Comparison of ENCODE assay signal across 13 cellular contexts in genomic region chr16:30031477-30031918, GRCh38. TPM values are rescaled to one million over a fixed set of nuclear protein-coding genes. Genes with fewer than 3 reads are reported as not detected.
DNase-seq lines count a peak whose midpoint lies in the region; ATAC-seq and TF ChIP-seq lines count a peak whose summit lies in the region.
"Had no signal": no experiment of that assay in that cellular context is flagged by ENCODE, and none has a peak within 500 bp of the region (broad histone marks: within the 10 kb centered on the region; RNA-seq: fewer than 3 reads in every experiment).

No MANE protein-coding gene starts in this region.

- H2BK12ac ChIP-seq in mesenchymal stem cell (ENCODE audit: low read length in 2 of 2): no peak overlapping the region

- H3K4ac ChIP-seq in mesenchymal stem cell (ENCODE audit: low read depth in 1 of 2, low read length in 2 of 2): no peak overlapping the region

- H3K4me2 ChIP-seq in GM23338: peak overlapping the region; percentile 95
- H3K4me2 ChIP-seq in mesenchymal stem cell (ENCODE audit: low read length, poor library complexity, severe bottlenecking): no peak overlapping the region
- H3K4me2 ChIP-seq in OCI-LY7 (ENCODE audit: low read length): no peak overlapping the region
- H3K4me2 ChIP-seq: KMS-11 had no signal

- H2BK120ac ChIP-seq in mesenchymal stem cell (ENCODE audit: low read depth, low read length): peak overlapping the region; percentile 55

- no peak overlapping the region for H2BK5ac ChIP-seq in mesenchymal stem cell (ENCODE audit: low read depth, low read length, poor library complexity, severe bottlenecking)

- H3K18ac ChIP-seq in mesenchymal stem cell (ENCODE audit: low read depth in 1 of 2, low read length in 2 of 2): no peak overlapping the region

- peaks cover 39% of the 10 kb centered on the region for H3K4me1 Mint-ChIP-seq in GM23338
- H3K4me1 Mint-ChIP-seq in activated T-helper 1 cell treated with anti-CD3 and anti-CD28 coated beads, Interleukin-12 subunit alpha, Interleukin-12 subunit beta, Interleukin-2, Interleukin-4 antibody, amounts not matched to agents 30 ng/mL and 10 ng/mL and 1 ng/mL, durations not matched to agents 14 hours and 24 hours and 36 hours (ENCODE audit: low read depth): peaks cover 16% of the 10 kb centered on the region

- H3K27ac ChIP-seq in A673 (ENCODE audit: low read depth, low read length, poor library complexity, severe bottlenecking) (no peak overlapping the region), GM23338 (ENCODE audit: low read depth) (no peak overlapping the region), angular gyrus (ENCODE audit: low read depth, low read length) (peak overlapping the region; percentile 67), mesenchymal stem cell (ENCODE audit: low read length, poor library complexity, severe bottlenecking) (no peak overlapping the region), OCI-LY7 (ENCODE audit: low read depth, low read length, poor library complexity, severe bottlenecking) (no peak overlapping the region)
- H3K27ac ChIP-seq: KMS-11 had no signal

- H4K20me1 ChIP-seq in GM23338 (replicated peaks; ENCODE audit: insufficient read depth) (no peaks in the 10 kb centered on the region; the same call in 1 of the 2 replicates), OCI-LY7 (ENCODE audit: insufficient read depth, low read length) (no peaks in the 10 kb centered on the region)

- H3K79me2 ChIP-seq in GM23338 (replicated peaks; ENCODE audit: insufficient read depth) (no peaks in the 10 kb centered on the region), OCI-LY7 (ENCODE audit: insufficient read depth, low read depth, low read length) (no peaks in the 10 kb centered on the region)

- 39% methylated on average over 7 of the region's 11 CpGs for WGBS in mesenchymal stem cell

- no peak overlapping the region for H3K9ac ChIP-seq in mesenchymal stem cell (ENCODE audit: low read length)
- H3K9ac ChIP-seq: KMS-11 had no signal

- no peak overlapping the region for H3K14ac ChIP-seq in mesenchymal stem cell (ENCODE audit: low read length in 2 of 2)

- H2AK5ac ChIP-seq in mesenchymal stem cell (ENCODE audit: low read length, severe bottlenecking): no peak overlapping the region

- H3F3A ChIP-seq in GM23338 (replicated peaks; ENCODE audit: low read depth): 0 out of 2 replicates have a peak, but pooled peaks cover 3% of the 10 kb centered on the region

- H3K9me3 ChIP-seq in A673 (ENCODE audit: low read depth, low read length, poor library complexity, severe bottlenecking): no peaks in the 10 kb centered on the region
- no peaks in the 10 kb centered on the region for H3K9me3 ChIP-seq in mesenchymal stem cell (ENCODE audit: control insufficient read depth, low read length)
- no peaks in the 10 kb centered on the region for H3K9me3 ChIP-seq in OCI-LY7 (ENCODE audit: low read length)

- no peaks in the 10 kb centered on the region for H3K79me1 ChIP-seq in mesenchymal stem cell (replicated peaks; ENCODE audit: low read length, poor library complexity, severe bottlenecking)

- POLR2A ChIA-PET in A673 (lab: Charles Lee; ENCODE audit: low non-redundant PET) (no interaction called here), OCI-LY7 (lab: Charles Lee) (no interaction called here)

- H3K4me1 ChIP-seq in A673 (ENCODE audit: insufficient read depth, low read length, poor library complexity, severe bottlenecking): no peaks in the 10 kb centered on the region
- peaks cover 24% of the 10 kb centered on the region for H3K4me1 ChIP-seq in GM23338 (ENCODE audit: insufficient read depth)
- peaks cover 10% of the 10 kb centered on the region for H3K4me1 ChIP-seq in mesenchymal stem cell (ENCODE audit: control insufficient read depth, insufficient read depth, low read depth, low read length)
- no peaks in the 10 kb centered on the region for H3K4me1 ChIP-seq in OCI-LY7 (ENCODE audit: insufficient read depth, low read length, poor library complexity, severe bottlenecking)

- H4K91ac ChIP-seq in mesenchymal stem cell (ENCODE audit: low read length): no peak overlapping the region

- H3K4me3 ChIP-seq in A673 (ENCODE audit: low read depth, low read length, poor library complexity, severe bottlenecking) (peak overlapping the region; percentile 39), GM23338 (peak overlapping the region; percentile 83), mesenchymal stem cell (ENCODE audit: insufficient read depth in 1 of 2, low read depth in 1 of 2, low read length in 2 of 2) (no peak overlapping the region), OCI-LY7 (ENCODE audit: low read depth, low read length, poor library complexity, severe bottlenecking) (no peak overlapping the region)

- H4K8ac ChIP-seq in mesenchymal stem cell (ENCODE audit: low read length): no peak overlapping the region

- H3K27me3 ChIP-seq in A673 (replicated peaks; ENCODE audit: insufficient read depth, low read depth, low read length, poor library complexity) (no peaks in the 10 kb centered on the region), GM23338 (ENCODE audit: insufficient read depth) (peaks cover 10% of the 10 kb centered on the region; the same call in 1 of the 2 replicates), mesenchymal stem cell (ENCODE audit: control insufficient read depth in 1 of 2, insufficient read depth in 1 of 2, low read length in 2 of 2) (peaks cover 76 to 79% of the 10 kb centered on the region in 2 experiments)

- DNase-seq in A673 (ENCODE audit: low spot score): no peak
- no peak for DNase-seq in GM23338 (ENCODE audit: low spot score)
- DNase-seq in mesenchymal stem cell: no peak
- DNase-seq in activated T-helper 1 cell treated with anti-CD3 and anti-CD28 coated beads, Interleukin-12 subunit alpha, Interleukin-12 subunit beta, Interleukin-2, Interleukin-4 antibody, amounts not matched to agents 30 ng/mL and 10 ng/mL and 1 ng/mL, durations not matched to agents 14 hours and 24 hours and 36 hours (ENCODE audit: low spot score): no peak
- DNase-seq in stimulated activated CD4-positive, alpha-beta T cell treated with anti-CD3 and anti-CD28 coated beads, Interleukin-1b, Interleukin-23, amount 100 ng/mL, for 48 hours: no peak
- no peak for DNase-seq in OCI-LY7 (ENCODE audit: low spot score)
- no peak for DNase-seq in activated T-cell treated with anti-CD3 and anti-CD28 coated beads, Interleukin-2, amount 50 U/mL, for 48 hours

- no peak overlapping the region for H2BK15ac ChIP-seq in mesenchymal stem cell (ENCODE audit: low read depth, poor library complexity, severe bottlenecking)

- H3K4me3 Mint-ChIP-seq in GM23338: peak overlapping the region; percentile 83
- H3K4me3 Mint-ChIP-seq in activated T-helper 1 cell treated with anti-CD3 and anti-CD28 coated beads, Interleukin-12 subunit alpha, Interleukin-12 subunit beta, Interleukin-2, Interleukin-4 antibody, amounts not matched to agents 30 ng/mL and 10 ng/mL and 1 ng/mL, durations not matched to agents 14 hours and 24 hours and 36 hours: no peak overlapping the region
- H3K4me3 Mint-ChIP-seq: activated CD8-positive, alpha-beta T cell treated with anti-CD3 and anti-CD28 coated beads for 36 hours had no signal

- H3K9me2 ChIP-seq in GM23338 (ENCODE audit: insufficient read depth) (no peaks in the 10 kb centered on the region), OCI-LY7 (ENCODE audit: insufficient read depth, low read length) (no peaks in the 10 kb centered on the region)

- no TSS peak for BruUV-seq in A673 (replicated peaks; lab: Mats Ljungman, UMichigan)
- no TSS peak for BruUV-seq in OCI-LY7 (replicated peaks; lab: Mats Ljungman, UMichigan)

- no peak overlapping the region for H3K27ac Mint-ChIP-seq in GM23338
- no peak overlapping the region for H3K27ac Mint-ChIP-seq in activated T-helper 1 cell treated with anti-CD3 and anti-CD28 coated beads, Interleukin-12 subunit alpha, Interleukin-12 subunit beta, Interleukin-2, Interleukin-4 antibody, amounts not matched to agents 30 ng/mL and 10 ng/mL and 1 ng/mL, durations not matched to agents 14 hours and 24 hours and 36 hours
- H3K27ac Mint-ChIP-seq: activated CD8-positive, alpha-beta T cell treated with anti-CD3 and anti-CD28 coated beads for 36 hours; progenitor cell of endocrine pancreas had no signal

- peak; percentile 6 for ATAC-seq in GM23338

- peaks cover 20% of the 10 kb centered on the region for H3K27me3 Mint-ChIP-seq in GM23338 (ENCODE audit: insufficient read depth, low read depth, poor library complexity)
- peaks cover 51% of the 10 kb centered on the region for H3K27me3 Mint-ChIP-seq in activated T-helper 1 cell treated with anti-CD3 and anti-CD28 coated beads, Interleukin-12 subunit alpha, Interleukin-12 subunit beta, Interleukin-2, Interleukin-4 antibody, amounts not matched to agents 30 ng/mL and 10 ng/mL and 1 ng/mL, durations not matched to agents 14 hours and 24 hours and 36 hours (ENCODE audit: insufficient read depth)

- TF ChIP-seq CTCF in A673 (conservative IDR thresholded peaks at IDR 0.05; ENCODE audit: low read depth, low read length): no peak
- TF ChIP-seq CTCF in GM23338 (conservative IDR thresholded peaks at IDR 0.05; ENCODE audit: low read depth in 2 of 2): no peak
- TF ChIP-seq CTCF in OCI-LY7 (conservative IDR thresholded peaks at IDR 0.05; ENCODE audit: low read length): no peak

- H3K36me3 Mint-ChIP-seq in GM23338 (ENCODE audit: low read depth): no peaks in the 10 kb centered on the region; the same call in 1 of the 3 replicates
- H3K36me3 Mint-ChIP-seq in activated T-helper 1 cell treated with anti-CD3 and anti-CD28 coated beads, Interleukin-12 subunit alpha, Interleukin-12 subunit beta, Interleukin-2, Interleukin-4 antibody, amounts not matched to agents 30 ng/mL and 10 ng/mL and 1 ng/mL, durations not matched to agents 14 hours and 24 hours and 36 hours (ENCODE audit: low read depth): no peaks in the 10 kb centered on the region

- H3K36me3 ChIP-seq in A673 (ENCODE audit: insufficient read depth, low read length, poor library complexity, severe bottlenecking): no peaks in the 10 kb centered on the region
- H3K36me3 ChIP-seq in GM23338 (ENCODE audit: insufficient read depth): no peaks in the 10 kb centered on the region
- no peaks in the 10 kb centered on the region for H3K36me3 ChIP-seq in mesenchymal stem cell (ENCODE audit: control insufficient read depth in 1 of 2, insufficient read depth in 2 of 2, low read depth in 1 of 2, low read length in 2 of 2)
- no peaks in the 10 kb centered on the region for H3K36me3 ChIP-seq in OCI-LY7 (ENCODE audit: insufficient read depth, low read length)

- peak overlapping the region; percentile 90 for H2AFZ ChIP-seq in GM23338
- no peak overlapping the region for H2AFZ ChIP-seq in mesenchymal stem cell (ENCODE audit: low read depth, low read length)
- no peak overlapping the region for H2AFZ ChIP-seq in OCI-LY7 (ENCODE audit: low read length)

- intact Hi-C loops in A673 (cut with micrococcal nuclease; ENCODE audit: unreplicated experiment): no loop called here
- intact Hi-C loops in activated T-helper 1 cell treated with anti-CD3 and anti-CD28 coated beads, Interleukin-12 subunit alpha, Interleukin-12 subunit beta, Interleukin-2, Interleukin-4 antibody, amounts not matched to agents 30 ng/mL and 10 ng/mL and 1 ng/mL, durations not matched to agents 14 hours and 24 hours and 36 hours (cut with micrococcal nuclease): no loop called here
- intact Hi-C loops in OCI-LY7 (cut with micrococcal nuclease; ENCODE audit: unreplicated experiment): no loop called here

- H3K9me3 Mint-ChIP-seq in GM23338: peaks cover 1% of the 10 kb centered on the region; the same call in 1 of the 3 replicates
- H3K9me3 Mint-ChIP-seq in activated T-helper 1 cell treated with anti-CD3 and anti-CD28 coated beads, Interleukin-12 subunit alpha, Interleukin-12 subunit beta, Interleukin-2, Interleukin-4 antibody, amounts not matched to agents 30 ng/mL and 10 ng/mL and 1 ng/mL, durations not matched to agents 14 hours and 24 hours and 36 hours: no peaks in the 10 kb centered on the region
- H3K9me3 Mint-ChIP-seq: activated CD8-positive, alpha-beta T cell treated with anti-CD3 and anti-CD28 coated beads for 36 hours had no signal

- CTCF ChIA-PET in A673 (lab: Charles Lee) (interaction anchor here (1.1 to 1.5 kb wide), 2 partner anchors 21 to 331 kb away, joined by 3 to 11 read pairs; a partner anchor contains a TSS), OCI-LY7 (lab: Charles Lee; ENCODE audit: unreplicated experiment) (interaction anchor here (0.9 to 2.4 kb wide), 4 partner anchors 18 to 242 kb away, joined by 3 to 15 read pairs (median 6); partner anchors contain the start of gene DOC2A)

- no peak overlapping the region for H3K23ac ChIP-seq in mesenchymal stem cell (ENCODE audit: low read length in 2 of 2)

RNA-seq across cellular contexts. Expression of gene TLCD3B, which starts 0.4 kb away (rescaled TPM):
- total RNA-seq in A673 (2021): 1.9 and 2.6 TPM in 2 replicates
- total RNA-seq in GM23338 (2014; rRNA removed; shearing (Covaris generic)): 28.2 and 37.4 TPM in 2 replicates
- 14.2 and 16.3 TPM in 2 replicates for polyA plus RNA-seq in GM23338 (2016; fragmentation: Nextera tagmentation; extraction: Ambion mirVana)
- 0.08 TPM for polyA plus RNA-seq in mesenchymal stem cell (2013, experiment 1 of 2)
- polyA plus RNA-seq in mesenchymal stem cell (2013, experiment 2 of 2): 0.05 TPM
- 1.6 and 1.9 TPM in 2 replicates for total RNA-seq in activated T-helper 1 cell treated with anti-CD3 and anti-CD28 coated beads, Interleukin-12 subunit alpha, Interleukin-12 subunit beta, Interleukin-2, Interleukin-4 antibody, amounts not matched to agents 30 ng/mL and 10 ng/mL and 1 ng/mL, durations not matched to agents 14 hours and 24 hours and 36 hours
- 2.6 and 4.3 TPM in 2 replicates for total RNA-seq in OCI-LY7 (2014; rRNA removed; shearing (Covaris generic))
- total RNA-seq in OCI-LY7 (2022): 17.6 and 21.3 TPM in 2 replicates
- total RNA-seq: ureter had no signal

RNA-seq across cellular contexts. Expression of gene C16orf92, which starts 8.5 kb away (rescaled TPM):
- not detected in 2 replicates for total RNA-seq in A673 (2021)
- not detected in 2 replicates for total RNA-seq in GM23338 (2014; rRNA removed; shearing (Covaris generic))
- polyA plus RNA-seq in GM23338 (2016; fragmentation: Nextera tagmentation; extraction: Ambion mirVana): 0.34 and 0.56 TPM in 2 replicates
- not detected for polyA plus RNA-seq in mesenchymal stem cell (2013, experiment 1 of 2)
- not detected for polyA plus RNA-seq in mesenchymal stem cell (2013, experiment 2 of 2)
- not detected in 2 replicates for total RNA-seq in activated T-helper 1 cell treated with anti-CD3 and anti-CD28 coated beads, Interleukin-12 subunit alpha, Interleukin-12 subunit beta, Interleukin-2, Interleukin-4 antibody, amounts not matched to agents 30 ng/mL and 10 ng/mL and 1 ng/mL, durations not matched to agents 14 hours and 24 hours and 36 hours
- not detected in 2 replicates for total RNA-seq in OCI-LY7 (2014; rRNA removed; shearing (Covaris generic))
- not detected in 2 replicates for total RNA-seq in OCI-LY7 (2022)
- total RNA-seq: activated CD8-positive, alpha-beta T cell treated with anti-CD3 and anti-CD28 coated beads for 36 hours; cerebellum; progenitor cell of endocrine pancreas; ureter had no signal

RNA-seq across cellular contexts. Expression of gene DOC2A, which starts 20.7 kb away (rescaled TPM):
- total RNA-seq in A673 (2021) (3.2 and 5.4 TPM in 2 replicates), OCI-LY7 (2022) (0.31 and 0.91 TPM in 2 replicates)
- total RNA-seq in GM23338 (2014; rRNA removed; shearing (Covaris generic)): 7.5 and 10.0 TPM in 2 replicates
- polyA plus RNA-seq in GM23338 (2016; fragmentation: Nextera tagmentation; extraction: Ambion mirVana): 9.8 and 10.4 TPM in 2 replicates
- 0.22 TPM for polyA plus RNA-seq in mesenchymal stem cell (2013, experiment 1 of 2)
- polyA plus RNA-seq in mesenchymal stem cell (2013, experiment 2 of 2): 0.25 TPM
- total RNA-seq in activated T-helper 1 cell treated with anti-CD3 and anti-CD28 coated beads, Interleukin-12 subunit alpha, Interleukin-12 subunit beta, Interleukin-2, Interleukin-4 antibody, amounts not matched to agents 30 ng/mL and 10 ng/mL and 1 ng/mL, durations not matched to agents 14 hours and 24 hours and 36 hours: 2.0 and 2.3 TPM in 2 replicates
- total RNA-seq in OCI-LY7 (2014; rRNA removed; shearing (Covaris generic)): not detected in 2 replicates

RNA-seq across cellular contexts. Expression of gene ALDOA, which starts 34.1 kb away (rescaled TPM):
- 1,552 and 1,729 TPM in 2 replicates for total RNA-seq in A673 (2021)
- 1,113 and 1,306 TPM in 2 replicates for total RNA-seq in GM23338 (2014; rRNA removed; shearing (Covaris generic))
- 1,054 and 1,067 TPM in 2 replicates for polyA plus RNA-seq in GM23338 (2016; fragmentation: Nextera tagmentation; extraction: Ambion mirVana)
- 915 TPM for polyA plus RNA-seq in mesenchymal stem cell (2013, experiment 1 of 2)
- 888 TPM for polyA plus RNA-seq in mesenchymal stem cell (2013, experiment 2 of 2)
- total RNA-seq in activated T-helper 1 cell treated with anti-CD3 and anti-CD28 coated beads, Interleukin-12 subunit alpha, Interleukin-12 subunit beta, Interleukin-2, Interleukin-4 antibody, amounts not matched to agents 30 ng/mL and 10 ng/mL and 1 ng/mL, durations not matched to agents 14 hours and 24 hours and 36 hours: 1,715 and 1,718 TPM in 2 replicates
- 646 and 809 TPM in 2 replicates for total RNA-seq in OCI-LY7 (2014; rRNA removed; shearing (Covaris generic))
- 811 and 1,029 TPM in 2 replicates for total RNA-seq in OCI-LY7 (2022)

RNA-seq across cellular contexts. Expression of gene INO80E, which starts 35.5 kb away (rescaled TPM):
- total RNA-seq in A673 (2021): 115 and 120 TPM in 2 replicates
- total RNA-seq in GM23338 (2014; rRNA removed; shearing (Covaris generic)): 71.0 and 92.8 TPM in 2 replicates
- polyA plus RNA-seq in GM23338 (2016; fragmentation: Nextera tagmentation; extraction: Ambion mirVana): 66.0 and 66.2 TPM in 2 replicates
- 51.0 TPM for polyA plus RNA-seq in mesenchymal stem cell (2013, experiment 1 of 2)
- polyA plus RNA-seq in mesenchymal stem cell (2013, experiment 2 of 2): 46.7 TPM
- total RNA-seq in activated T-helper 1 cell treated with anti-CD3 and anti-CD28 coated beads, Interleukin-12 subunit alpha, Interleukin-12 subunit beta, Interleukin-2, Interleukin-4 antibody, amounts not matched to agents 30 ng/mL and 10 ng/mL and 1 ng/mL, durations not matched to agents 14 hours and 24 hours and 36 hours: 128 and 137 TPM in 2 replicates
- 88.0 and 94.7 TPM in 2 replicates for total RNA-seq in OCI-LY7 (2014; rRNA removed; shearing (Covaris generic))
- total RNA-seq in OCI-LY7 (2022): 129 and 140 TPM in 2 replicates

Comparison
In these comparisons a context has a peak if more than half of its experiments do, and no peak if none do; other contexts are left out.
1. H3K4me3 ChIP-seq: peak in A673 (single experiment) and GM23338 (single experiment); none in mesenchymal stem cell (0 of 2) and OCI-LY7 (single experiment).